In genomic region chr16:69567031-69567680, GRCh38 we compare ENCODE assay signal across 8 cellular contexts. TPM values are rescaled to one million over a fixed set of nuclear protein-coding genes. Genes with fewer than 3 reads are reported as not detected.
DNase-seq lines count a peak whose midpoint lies in the region; ATAC-seq, FAIRE-seq and TF ChIP-seq lines count a peak whose summit lies in the region.

No MANE protein-coding gene starts in this region.

- peak overlapping the region; percentile 51 for H3K23ac ChIP-seq in IMR-90 (ENCODE audit: low read depth, low read length)

- H3K56ac ChIP-seq in IMR-90 (ENCODE audit: extremely low read depth, insufficient read depth, low read length) = peak overlapping the region; percentile 85

- dilution Hi-C loops in IMR-90 (cut with HindIII; ENCODE audit: low sequenced_read_pairs, unreplicated experiment) = no loop called here

- H3K79me1 ChIP-seq in IMR-90 (ENCODE audit: low read depth in 1 of 2, low read length in 2 of 2) = peaks cover 0 to 39% of the 10 kb centered on the region in 2 experiments; a peak in 2 of 4 replicates

- BruUV-seq in IMR-90 (replicated peaks; lab: Mats Ljungman, UMichigan) = TSS peak; percentile 44

- intact Hi-C loops in IMR-90 (cut with micrococcal nuclease) = loop anchor here (1.0 to 5.0 kb wide), 4 partner anchors 8 to 120 kb away; no protein-coding TSS in a partner anchor
- intact Hi-C loops in pancreas (cut with DNase I) = no loop called here

- no peaks in the 10 kb centered on the region for H3K9me1 ChIP-seq in IMR-90 (ENCODE audit: insufficient read depth, low read length)

- TF ChIP-seq RAD21 in IMR-90 (IDR thresholded peaks at IDR 0.05; ENCODE audit: low read length) = 0 out of 2 replicates have a peak, but pooled peaks have one; percentile 13

- H3K9me3 ChIP-seq in IMR-90 (ENCODE audit: control insufficient read depth, insufficient read depth, low read length) (no peaks in the 10 kb centered on the region), pancreas (no peaks in the 10 kb centered on the region)

- WGBS in IMR-90 (ENCODE audit: extremely low coverage in 2 of 2, insufficient read length in 1 of 2), 2 experiments = 0% methylated on average over 2 of the region's 7 CpGs; no CpG with 5 or more reads in 1 of the 2 experiments
- WGBS in pancreas, 2 donors = 0% methylated on average over 7 of the region's 7 CpGs

- peaks cover 67% of the 10 kb centered on the region for H3K36me3 Mint-ChIP-seq in activated T-helper 17 cell treated with anti-CD3 and anti-CD28 coated beads, Interleukin-2, amount 50 U/mL, for 72 hours (ENCODE audit: low read depth)

- no peak for FAIRE-seq in pancreas (lab: Jason Lieb, UNC)

- POLR2A ChIA-PET in IMR-90 (lab: Charles Lee; ENCODE audit: unreplicated experiment) = interaction anchor here (0.6 to 1.1 kb wide), 5 partner anchors 16 to 520 kb away, joined by 3 to 7 read pairs (median 4); no protein-coding TSS in a partner anchor

- peak overlapping the region; percentile 95 for H2BK5ac ChIP-seq in IMR-90 (ENCODE audit: low read depth, low read length, poor library complexity, severe bottlenecking)

- TF ChIP-seq POLR2A in IMR-90 (IDR thresholded peaks at IDR 0.05; ENCODE audit: low read depth, low read length) = no peak

- DNase-seq in COLO829 (ENCODE audit: low spot score) = peak; percentile 3
- peak; percentile 33 for DNase-seq in IMR-90
- peak; percentile 56 for DNase-seq in germinal center (ENCODE audit: low spot score)
- DNase-seq in pancreas = peak in 2 of 6 donors; percentile 11 to 31

- H2AK9ac ChIP-seq in IMR-90 (replicated peaks; ENCODE audit: low read depth, low read length, poor library complexity) = peak overlapping the region; percentile 73

- peak overlapping the region; percentile 69 for H2AFZ ChIP-seq in IMR-90 (replicated peaks; ENCODE audit: low read length, poor library complexity)

- peak overlapping the region; percentile 96 for H3K14ac ChIP-seq in IMR-90 (replicated peaks; ENCODE audit: low read depth, low read length)

- H3K4me1 ChIP-seq in IMR-90 (ENCODE audit: control insufficient read depth, insufficient read depth, low read length) = peaks cover 7% of the 10 kb centered on the region
- peaks cover 5 to 33% (median 29%) of the 10 kb centered on the region in 3 donors for H3K4me1 ChIP-seq in pancreas

- H4K8ac ChIP-seq in IMR-90 (ENCODE audit: low read depth in 2 of 2, low read length in 2 of 2) = peak overlapping the region; percentile 36 to 53; a peak in 2 of 4 replicates

- H3K27ac ChIP-seq in IMR-90 (ENCODE audit: insufficient read depth, low read length) (peak overlapping the region; percentile 99), pancreas (peak overlapping the region; percentile 90 to 97 (median 94))

- peaks cover 20% of the 10 kb centered on the region for H3K4me1 Mint-ChIP-seq in activated T-helper 17 cell treated with anti-CD3 and anti-CD28 coated beads, Interleukin-2, amount 50 U/mL, for 72 hours

- peak overlapping the region; percentile 100 for H3K27ac Mint-ChIP-seq in activated T-helper 17 cell treated with anti-CD3 and anti-CD28 coated beads, Interleukin-2, amount 50 U/mL, for 72 hours

- peak overlapping the region; percentile 35; the same call in 1 of the 2 replicates for H4K91ac ChIP-seq in IMR-90 (ENCODE audit: insufficient read depth, low read depth, low read length)

- no peak overlapping the region for H2BK15ac ChIP-seq in IMR-90 (ENCODE audit: low read depth, low read length)

- H3K4me3 ChIP-seq in IMR-90 (ENCODE audit: insufficient read depth, low read depth, low read length) (peak overlapping the region; percentile 95), pancreas (peak overlapping the region; percentile 74 to 95 (median 84))

- no peaks in the 10 kb centered on the region for H3K9me3 Mint-ChIP-seq in activated T-helper 17 cell treated with anti-CD3 and anti-CD28 coated beads, Interleukin-2, amount 50 U/mL, for 72 hours

- H3K4me2 ChIP-seq in IMR-90 (ENCODE audit: low read depth, low read length) = peak overlapping the region; percentile 86

- ATAC-seq in IMR-90 (ENCODE audit: low read depth) (no peak), pancreas (peak in 3 of 4 donors; percentile 3 to 26 (median 4)), HG02938 (IDR thresholded peaks at IDR 0.05; ENCODE audit: unreplicated experiment) (no peak), HG02970 (IDR thresholded peaks at IDR 0.05; ENCODE audit: low FRiP score, unreplicated experiment) (no peak), HG03108 (IDR thresholded peaks at IDR 0.05; ENCODE audit: unreplicated experiment) (no peak)
- peak; percentile 8 for ATAC-seq in activated T-helper 17 cell treated with anti-CD3 and anti-CD28 coated beads, Interleukin-2, amount 50 U/mL, for 72 hours (replicated peaks)

- H3K27me3 ChIP-seq in IMR-90 (ENCODE audit: control insufficient read depth, insufficient read depth, low read length) (no peaks in the 10 kb centered on the region), pancreas (no peaks in the 10 kb centered on the region)

- TF ChIP-seq CTCF in IMR-90 (conservative IDR thresholded peaks at IDR 0.05; ENCODE audit: low read depth, low read length) (peak; percentile 19; the same call in 1 of the 2 replicates), pancreas (IDR thresholded peaks at IDR 0.05) (peak in 1 of 4 donors; percentile 11)

- H3K27me3 Mint-ChIP-seq in activated T-helper 17 cell treated with anti-CD3 and anti-CD28 coated beads, Interleukin-2, amount 50 U/mL, for 72 hours = no peaks in the 10 kb centered on the region

- peak overlapping the region; percentile 65; the same call in 1 of the 2 replicates for H2AK5ac ChIP-seq in IMR-90 (ENCODE audit: low read depth, low read length)

- peaks cover 35% of the 10 kb centered on the region for H4K20me1 ChIP-seq in IMR-90 (ENCODE audit: insufficient read depth, low read length)

- H2BK20ac ChIP-seq in IMR-90 (ENCODE audit: low read depth, low read length) = no peak overlapping the region; the same call in 1 of the 2 replicates

- CTCF ChIA-PET in IMR-90 (lab: Yijun Ruan, JAX) = interaction anchor here (0.7 kb wide), 2 partner anchors 25 to 220 kb away, joined by 3 read pairs; no protein-coding TSS in a partner anchor

- peak overlapping the region; percentile 84 for H3K4ac ChIP-seq in IMR-90 (ENCODE audit: low read depth, low read length)

- H3K4me3 Mint-ChIP-seq in activated T-helper 17 cell treated with anti-CD3 and anti-CD28 coated beads, Interleukin-2, amount 50 U/mL, for 72 hours = peak overlapping the region; percentile 100

- H3K18ac ChIP-seq in IMR-90 (ENCODE audit: low read depth, low read length) = peak overlapping the region; percentile 81; the same call in 1 of the 2 replicates

- in situ Hi-C loops in IMR-90 (cut with MboI; ENCODE audit: low sequenced_read_pairs) = no loop called here

- H4K5ac ChIP-seq in IMR-90 (ENCODE audit: low read depth, low read length) = peak overlapping the region; percentile 43; the same call in 1 of the 2 replicates

- peak overlapping the region; percentile 67; the same call in 1 of the 2 replicates for H2BK120ac ChIP-seq in IMR-90 (ENCODE audit: low read depth, low read length)

- peak overlapping the region; percentile 99 for H3K9ac ChIP-seq in IMR-90 (ENCODE audit: low read depth, low read length)

- H3K36me3 ChIP-seq in IMR-90 (ENCODE audit: control insufficient read depth, insufficient read depth, low read length) = peaks cover 6% of the 10 kb centered on the region; the same call in 1 of the 2 replicates
- H3K36me3 ChIP-seq in pancreas = no peaks in the 10 kb centered on the region

TF ChIP-seq in IMR-90, 13 proteins besides CTCF, POLR2A, EP300 and RAD21:
- TF ChIP-seq NFE2L2 (IDR thresholded peaks at IDR 0.05; ENCODE audit: low read depth, low read length) = no peak
- TF ChIP-seq MXI1 (IDR thresholded peaks at IDR 0.05; ENCODE audit: borderline replicate concordance, low read depth, low read length) = no peak
- TF ChIP-seq CEBPB (IDR thresholded peaks at IDR 0.05; ENCODE audit: low read depth, low read length) = no peak
- no peak for TF ChIP-seq MAZ (IDR thresholded peaks at IDR 0.05; ENCODE audit: borderline replicate concordance, low read depth, low read length)
- TF ChIP-seq MAFK (IDR thresholded peaks at IDR 0.05; ENCODE audit: low read depth, low read length) = no peak
- peak; percentile 13 for TF ChIP-seq SMC3 (IDR thresholded peaks at IDR 0.05; ENCODE audit: low read depth, low read length)

RNA-seq across cellular contexts. Expression of gene NFAT5, which starts 1.4 kb away (rescaled TPM):
- 16.9 and 20.1 TPM in 2 replicates for total RNA-seq in IMR-90 (2012; rRNA removed)
- 10.8 and 10.9 TPM in 2 replicates for polyA plus RNA-seq in IMR-90 (2012; rRNA removed)
- polyA plus RNA-seq in IMR-90 (2012; cell fraction: cytosol; rRNA removed) = 1.7 and 1.8 TPM in 2 replicates
- 10.2 and 78.3 TPM in 2 replicates for polyA plus RNA-seq in IMR-90 (2012; cell fraction: nucleus; rRNA removed; ENCODE audit: low replicate concordance)
- total RNA-seq in activated T-helper 17 cell treated with anti-CD3 and anti-CD28 coated beads, Interleukin-2, amount 50 U/mL, for 72 hours = 10 to 100 TPM; 33.0 to 76.0 TPM
- 10 to 100 TPM; 11.2 to 23.6 (median 14.1) TPM for total RNA-seq in pancreas
- polyA plus RNA-seq in pancreas = 1 to 10 TPM; 3.7 to 4.7 TPM

Comparison
In these comparisons a context has a peak if more than half of its experiments do, and no peak if none do; other contexts are left out.
1. ATAC-seq: peak in activated T-helper 17 cell treated with anti-CD3 and anti-CD28 coated beads, Interleukin-2, amount 50 U/mL, for 72 hours (single experiment) and pancreas (3 of 4); none in IMR-90 (single experiment), HG02938 (single experiment), HG02970 (single experiment) and HG03108 (single experiment).